Comparison of ENCODE assay signal across 8 cellular contexts in genomic region chr15:31338318-31338878, GRCh38. TPM values are rescaled to one million over a fixed set of nuclear protein-coding genes. Genes with fewer than 3 reads are reported as not detected.
A peak's percentile ranks its signal among the peaks of the same experiment; 100 is the strongest.
DNase-seq lines count a peak whose midpoint lies in the region; ATAC-seq and TF ChIP-seq lines count a peak whose summit lies in the region.

No MANE protein-coding gene starts in this region.

- TF ChIP-seq CTCF in H9 (conservative IDR thresholded peaks at IDR 0.05) = no peak
- TF ChIP-seq CTCF in OCI-LY3 (IDR thresholded peaks at IDR 0.05; ENCODE audit: low read depth, low read length) = no peak

- DNase-seq in H9 = no peak
- DNase-seq in fibroblast of gingiva (ENCODE audit: low read depth) = peak; percentile 37
- DNase-seq in cerebellar nuclear complex (lab: John Stamatoyannopoulos, UW) = no peak

- H3K23me2 ChIP-seq in H9 (ENCODE audit: insufficient read length, low read depth, low read length, poor library complexity, severe bottlenecking) = no peaks in the 10 kb centered on the region

- H3K36me3 ChIP-seq in OCI-LY3 (replicated peaks; ENCODE audit: low read depth, low read length) = peaks cover 16% of the 10 kb centered on the region
- no peaks in the 10 kb centered on the region for H3K36me3 ChIP-seq in skeletal muscle satellite cell (ENCODE audit: insufficient read depth, low read length)

- H3K27ac ChIP-seq in H9 (ENCODE audit: insufficient read length, low read depth, low read length) = no peak overlapping the region
- H3K27ac ChIP-seq in OCI-LY3 (ENCODE audit: low read length) = peak overlapping the region; percentile 1; the same call in 1 of the 2 replicates

- H3K4me1 ChIP-seq in H9 (ENCODE audit: insufficient read depth, low read length) (peaks cover 1% of the 10 kb centered on the region; the same call in 1 of the 2 replicates), OCI-LY3 (ENCODE audit: low read length) (peaks cover 56% of the 10 kb centered on the region), skeletal muscle satellite cell (ENCODE audit: control insufficient read depth, insufficient read depth, low read length) (peaks cover 28% of the 10 kb centered on the region)

- no peaks in the 10 kb centered on the region; a peak in 1 of 7 replicates for H3K36me3 Mint-ChIP-seq in H9 (ENCODE audit: insufficient read depth in 1 of 3, low read depth in 3 of 3)

- peaks cover 43 to 51% of the 10 kb centered on the region in 2 experiments for H3K4me1 Mint-ChIP-seq in H9

- H4K5ac ChIP-seq in H9 (ENCODE audit: insufficient read length, low read depth, low read length) = no peak overlapping the region

- H3K9ac ChIP-seq in H9 (ENCODE audit: extremely low read depth, insufficient read length, low read length) = no peak overlapping the region
- H3K9ac ChIP-seq in OCI-LY3 (ENCODE audit: low read length) = no peak overlapping the region
- H3K9ac ChIP-seq in skeletal muscle satellite cell (ENCODE audit: low read depth, low read length) = peak overlapping the region; percentile 60

- ATAC-seq in GM18505 (IDR thresholded peaks at IDR 0.05; ENCODE audit: unreplicated experiment) (peak; percentile 57), GM18870 (IDR thresholded peaks at IDR 0.05; ENCODE audit: unreplicated experiment) (no peak)
- no peak for ATAC-seq in activated CD4-positive, CD25-positive, alpha-beta regulatory T cell treated with anti-CD3 and anti-CD28 coated beads, Interleukin-2, amount 50 U/mL, for 24 hours

- no peaks in the 10 kb centered on the region for H3K27me3 Mint-ChIP-seq in H9 (ENCODE audit: low read depth)

- no peak overlapping the region for H2AK5ac ChIP-seq in H9 (ENCODE audit: insufficient read length, low read length)

- no peak overlapping the region for H4K91ac ChIP-seq in H9 (ENCODE audit: insufficient read length, low read depth, low read length)

- no peaks in the 10 kb centered on the region for H3K79me1 ChIP-seq in H9 (ENCODE audit: insufficient read depth, low read depth, low read length, poor library complexity, severe bottlenecking)

- H2BK5ac ChIP-seq in H9 (ENCODE audit: insufficient read length, low read length) = no peak overlapping the region

- H3K27me3 ChIP-seq in H9 (ENCODE audit: insufficient read depth, low read length) (no peaks in the 10 kb centered on the region), OCI-LY3 (ENCODE audit: low read depth, low read length) (no peaks in the 10 kb centered on the region), skeletal muscle satellite cell (ENCODE audit: control insufficient read depth, insufficient read depth, low read length) (no peaks in the 10 kb centered on the region)

- no peak overlapping the region; the same call in 1 of the 2 replicates for H3K4ac ChIP-seq in H9 (ENCODE audit: low read depth, low read length)

- TF ChIP-seq POLR2A in GM18505 (IDR thresholded peaks at IDR 0.05; ENCODE audit: borderline replicate concordance, extremely low read depth, insufficient read depth, insufficient read length) = no peak

- peak overlapping the region; percentile 7 for H3K18ac ChIP-seq in H9 (ENCODE audit: insufficient read length, low read depth, low read length)

- H3K4me2 ChIP-seq in H9 (ENCODE audit: insufficient read depth, insufficient read length, low read length) = no peak overlapping the region
- peak overlapping the region; percentile 64 for H3K4me2 ChIP-seq in OCI-LY3 (ENCODE audit: low read length)
- peak overlapping the region; percentile 78 for H3K4me2 ChIP-seq in skeletal muscle satellite cell (ENCODE audit: low read length)

- no peaks in the 10 kb centered on the region for H3K9me3 Mint-ChIP-seq in H9

- no peak overlapping the region for H3T11ph ChIP-seq in H9 (ENCODE audit: low read length)

- H3K27ac Mint-ChIP-seq in H9 = peak overlapping the region in 1 of 3 experiments; percentile 34; a peak in 1 of 7 replicates

- peak overlapping the region; percentile 19; the same call in 1 of the 2 replicates for H2BK15ac ChIP-seq in H9 (ENCODE audit: low read depth, low read length)

- H4K8ac ChIP-seq in H9 (replicated peaks; ENCODE audit: insufficient read length, low read depth, low read length) = no peak overlapping the region

- no peak overlapping the region for H3K23ac ChIP-seq in H9 (ENCODE audit: insufficient read length, low read depth, low read length)

- peak overlapping the region; percentile 55 for H3K14ac ChIP-seq in H9 (ENCODE audit: insufficient read depth, low read length)

- H2BK12ac ChIP-seq in H9 (ENCODE audit: insufficient read length, low read depth, low read length) = no peak overlapping the region

- no peak overlapping the region for H2AFZ ChIP-seq in H9 (ENCODE audit: low read length)
- no peak overlapping the region for H2AFZ ChIP-seq in OCI-LY3 (ENCODE audit: low read depth, low read length)

- H2BK120ac ChIP-seq in H9 (ENCODE audit: low read depth, low read length, poor library complexity, severe bottlenecking) = no peak overlapping the region

- WGBS in H9 (ENCODE audit: extremely low coverage, insufficient read length, low lambda C conversion rate) = no CpG with 5 or more reads among the region's 9 CpGs

- no peak overlapping the region for H3K4me3 Mint-ChIP-seq in H9

- H3K9me3 ChIP-seq in H9 (ENCODE audit: control insufficient read depth, low read depth, low read length) = no peaks in the 10 kb centered on the region
- H3K9me3 ChIP-seq in OCI-LY3 (ENCODE audit: insufficient read depth, low read length) = no peaks in the 10 kb centered on the region
- H3K9me3 ChIP-seq in skeletal muscle satellite cell (replicated peaks; ENCODE audit: low read length) = no peaks in the 10 kb centered on the region

- H3K4me3 ChIP-seq in OCI-LY3 (ENCODE audit: low read length) (peak overlapping the region; percentile 48), skeletal muscle satellite cell (ENCODE audit: low read length) (peak overlapping the region; percentile 56)

- H3K79me2 ChIP-seq in H9 (ENCODE audit: insufficient read depth, low read length) (peaks cover 11% of the 10 kb centered on the region; the same call in 1 of the 2 replicates), OCI-LY3 (ENCODE audit: low read length) (peaks cover 98% of the 10 kb centered on the region)

- H3K56ac ChIP-seq in H9 (ENCODE audit: insufficient read length, low read depth, low read length) = no peak overlapping the region

- H4K20me1 ChIP-seq in H9 (ENCODE audit: control insufficient read depth, insufficient read depth, insufficient read length) (no peaks in the 10 kb centered on the region), OCI-LY3 (ENCODE audit: insufficient read depth, low read length) (peaks cover 96% of the 10 kb centered on the region)

- no peak overlapping the region for H2BK20ac ChIP-seq in H9 (ENCODE audit: low read depth, low read length, poor library complexity, severe bottlenecking)

RNA-seq across cellular contexts. Expression of gene KLF13, which starts 11.8 kb away (rescaled TPM):
- 30.6 and 33.4 TPM in 2 replicates for total RNA-seq in H9 (2021)
- total RNA-seq in skeletal muscle satellite cell (2012; rRNA removed) = 23.1 and 24.7 TPM in 2 replicates
